ENCODE assay signal across 2 cellular contexts in genomic region chr7:158869876-158870275, GRCh38.
TF ChIP-seq lines count a peak whose summit lies in the region.

No MANE protein-coding gene starts in this region.

TF ChIP-seq in K562, 482 proteins besides CTCF, POLR2A, EP300 and RAD21:
- TF ChIP-seq THAP12 (CRISPR knock-in tag; IDR thresholded peaks at IDR 0.05) (0 out of 2 replicates have a peak, but pooled peaks have one; percentile 12), GTF3C2 (IDR thresholded peaks at IDR 0.05; ENCODE audit: borderline replicate concordance, extremely low read depth, insufficient read length) (no peak)

TF ChIP-seq in liver, 16 proteins besides CTCF, POLR2A, EP300 and RAD21:
- TF ChIP-seq HNF4A (conservative IDR thresholded peaks at IDR 0.05) (peak; percentile 60 to 67), NR2F2 (IDR thresholded peaks at IDR 0.05) (no peak)
